In the genomic region with DNA sequence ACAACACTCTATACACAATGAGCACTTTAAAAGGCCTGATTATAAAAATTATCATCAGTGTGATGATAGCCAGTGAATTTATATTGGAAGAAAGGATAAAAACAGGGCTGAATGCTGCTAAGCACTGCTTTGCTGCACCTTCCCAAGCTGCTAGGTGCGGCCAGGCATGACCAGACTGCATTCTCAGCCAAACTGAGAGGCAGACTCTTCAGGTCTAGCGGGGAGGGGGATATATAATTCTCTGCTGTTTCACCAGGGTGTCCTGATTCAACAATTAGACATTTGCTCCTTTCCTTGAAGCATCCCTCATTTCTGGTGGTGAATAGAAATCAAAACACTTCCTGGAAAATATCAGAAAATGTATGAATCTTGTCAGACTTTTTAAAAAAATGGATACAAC, we compare ENCODE assay signal across 12 cellular contexts.
"Had no signal": no experiment of that assay in that cellular context is flagged by ENCODE, and none has a peak within 500 bp of the region (broad histone marks: within the 10 kb centered on the region; RNA-seq: fewer than 3 reads in every experiment).

No MANE protein-coding gene starts in this region.

- DNase-seq: activated CD4-positive, alpha-beta T cell treated with anti-CD3 and anti-CD28 coated beads, Interleukin-2, amount 10 ng/mL, durations not matched to agents 7 days and 5 days; activated naive CD4-positive, alpha-beta T cell treated with anti-CD3 and anti-CD28 coated beads, Interleukin-2, amount 50 U/mL, for 16 hours; foreskin keratinocyte; islet precursor cell; left ventricle myocardium superior; pancreas; retina; stimulated activated CD4-positive, alpha-beta T cell treated with anti-CD3 and anti-CD28 coated beads, Interleukin-4, amount 100 ng/mL, for 4 hours; stomach; T-helper 1 cell; uterus had no signal

- H3K27me3 Mint-ChIP-seq: activated CD4-positive, alpha-beta T cell treated with anti-CD3 and anti-CD28 coated beads, Interleukin-2, amount 10 ng/mL, durations not matched to agents 7 days and 5 days had no signal

- H3K27ac Mint-ChIP-seq: activated CD4-positive, alpha-beta T cell treated with anti-CD3 and anti-CD28 coated beads, Interleukin-2, amount 10 ng/mL, durations not matched to agents 7 days and 5 days had no signal

- H3K9me3 Mint-ChIP-seq: activated CD4-positive, alpha-beta T cell treated with anti-CD3 and anti-CD28 coated beads, Interleukin-2, amount 10 ng/mL, durations not matched to agents 7 days and 5 days; neural crest cell had no signal

- H3K4me3 Mint-ChIP-seq: activated CD4-positive, alpha-beta T cell treated with anti-CD3 and anti-CD28 coated beads, Interleukin-2, amount 10 ng/mL, durations not matched to agents 7 days and 5 days; neural crest cell had no signal

- ATAC-seq: foreskin keratinocyte, left ventricle myocardium superior, pancreas had no signal
